18 cellular contexts compared by ENCODE assay signal in genomic region chr2:112255875-112256274, GRCh38. TPM values are rescaled to one million over a fixed set of nuclear protein-coding genes. Genes with fewer than 3 reads are reported as not detected.
DNase-seq lines count a peak whose midpoint lies in the region; ATAC-seq and TF ChIP-seq lines count a peak whose summit lies in the region.
"Had no signal": no experiment of that assay in that cellular context is flagged by ENCODE, and none has a peak within 500 bp of the region (broad histone marks: within the 10 kb centered on the region; RNA-seq: fewer than 3 reads in every experiment).

No MANE protein-coding gene starts in this region.

- no peak for ATAC-seq in activated CD8-positive, alpha-beta T cell treated with anti-CD3 and anti-CD28 coated beads, Interleukin-2, amount 10 ng/mL, durations not matched to agents 7 days and 5 days
- ATAC-seq in activated CD8-positive, alpha-beta T cell treated with anti-CD3 and anti-CD28 coated beads for 36 hours, result no peak
- ATAC-seq in GM19324 (IDR thresholded peaks at IDR 0.05; ENCODE audit: low FRiP score, unreplicated experiment), result no peak

- H3K36me3 Mint-ChIP-seq in activated CD8-positive, alpha-beta T cell treated with anti-CD3 and anti-CD28 coated beads, Interleukin-2, amount 10 ng/mL, durations not matched to agents 7 days and 5 days (ENCODE audit: low read depth), result peaks cover 10% of the 10 kb centered on the region
- H3K36me3 Mint-ChIP-seq in activated CD8-positive, alpha-beta T cell treated with anti-CD3 and anti-CD28 coated beads for 36 hours (ENCODE audit: low read depth), result peaks cover 10% of the 10 kb centered on the region
- H3K36me3 Mint-ChIP-seq in neural progenitor cell, result no peaks in the 10 kb centered on the region

- H3K9ac ChIP-seq in SU-DHL-6 (ENCODE audit: low read length) (0 out of 2 replicates have a peak overlapping the region, but pooled peaks have one; percentile 81), neural progenitor cell (no peak overlapping the region)

- no peak overlapping the region for H3K4me3 ChIP-seq in SU-DHL-6 (ENCODE audit: insufficient read depth, low read length, poor library complexity, severe bottlenecking)
- no peak overlapping the region for H3K4me3 ChIP-seq in neural progenitor cell

- H3K4me1 Mint-ChIP-seq in activated CD8-positive, alpha-beta T cell treated with anti-CD3 and anti-CD28 coated beads, Interleukin-2, amount 10 ng/mL, durations not matched to agents 7 days and 5 days (ENCODE audit: low read depth), result peaks cover 30% of the 10 kb centered on the region
- H3K4me1 Mint-ChIP-seq in activated CD8-positive, alpha-beta T cell treated with anti-CD3 and anti-CD28 coated beads for 36 hours (ENCODE audit: low read depth), result peaks cover 34% of the 10 kb centered on the region
- peaks cover 18% of the 10 kb centered on the region for H3K4me1 Mint-ChIP-seq in neural progenitor cell

- no peaks in the 10 kb centered on the region for H3K27me3 ChIP-seq in SU-DHL-6 (ENCODE audit: low read length)
- no peaks in the 10 kb centered on the region for H3K27me3 ChIP-seq in neural progenitor cell
- H3K27me3 ChIP-seq: breast epithelium, ovary, spleen had no signal

- H3K36me3 ChIP-seq in SU-DHL-6 (ENCODE audit: low read length) (no peaks in the 10 kb centered on the region), neural progenitor cell (no peaks in the 10 kb centered on the region)
- H3K36me3 ChIP-seq: breast epithelium, ovary, spleen had no signal

- DNase-seq in activated CD8-positive, alpha-beta T cell treated with anti-CD3 and anti-CD28 coated beads, Interleukin-2, amount 10 ng/mL, durations not matched to agents 7 days and 5 days, result no peak
- DNase-seq in activated CD8-positive, alpha-beta T cell treated with anti-CD3 and anti-CD28 coated beads for 36 hours, result no peak
- DNase-seq in KBM-7, result peak; percentile 72
- no peak for DNase-seq in neural progenitor cell (ENCODE audit: low spot score)
- no peak for DNase-seq in GOT3 (lab: John Stamatoyannopoulos, UW)
- no peak for DNase-seq in activated T-cell treated with anti-CD3 and anti-CD28 coated beads for 4 hours
- DNase-seq: activated CD4-positive, alpha-beta T cell treated with anti-CD3 and anti-CD28 coated beads, Interleukin-2, amount 50 U/mL, for 48 hours; activated gamma-delta T cell treated with Interleukin-2 at 50 U/mL for 16 hours; DMS53; mesendoderm; NCI-H1092; ovary; substantia nigra had no signal

- H3K27ac ChIP-seq in SU-DHL-6 (ENCODE audit: low read depth, low read length) (no peak overlapping the region), neural progenitor cell (no peak overlapping the region)

- H3K4me3 Mint-ChIP-seq in activated CD8-positive, alpha-beta T cell treated with anti-CD3 and anti-CD28 coated beads, Interleukin-2, amount 10 ng/mL, durations not matched to agents 7 days and 5 days, result peak overlapping the region; percentile 81
- no peak overlapping the region for H3K4me3 Mint-ChIP-seq in activated CD8-positive, alpha-beta T cell treated with anti-CD3 and anti-CD28 coated beads for 36 hours
- peak overlapping the region; percentile 17 for H3K4me3 Mint-ChIP-seq in neural progenitor cell

- no peaks in the 10 kb centered on the region for H4K20me1 ChIP-seq in SU-DHL-6 (ENCODE audit: low read depth, low read length)
- no peaks in the 10 kb centered on the region for H4K20me1 ChIP-seq in neural progenitor cell (ENCODE audit: low read depth)

- no peak overlapping the region for H3K27ac Mint-ChIP-seq in activated CD8-positive, alpha-beta T cell treated with anti-CD3 and anti-CD28 coated beads, Interleukin-2, amount 10 ng/mL, durations not matched to agents 7 days and 5 days
- no peak overlapping the region for H3K27ac Mint-ChIP-seq in activated CD8-positive, alpha-beta T cell treated with anti-CD3 and anti-CD28 coated beads for 36 hours
- H3K27ac Mint-ChIP-seq in neural progenitor cell, result no peak overlapping the region
- H3K27ac Mint-ChIP-seq: T-helper 2 cell treated with Interferon-gamma antibody and Interleukin-4, amounts not matched to agents 5 μg/mL and 100 μg/mL, for 36 hours had no signal

- H3F3A ChIP-seq in SU-DHL-6 (ENCODE audit: insufficient read depth) (no peaks in the 10 kb centered on the region), neural progenitor cell (ENCODE audit: low read depth) (peaks cover 9% of the 10 kb centered on the region)

- no peaks in the 10 kb centered on the region for H3K9me3 Mint-ChIP-seq in activated CD8-positive, alpha-beta T cell treated with anti-CD3 and anti-CD28 coated beads, Interleukin-2, amount 10 ng/mL, durations not matched to agents 7 days and 5 days (ENCODE audit: insufficient read depth)
- no peaks in the 10 kb centered on the region for H3K9me3 Mint-ChIP-seq in activated CD8-positive, alpha-beta T cell treated with anti-CD3 and anti-CD28 coated beads for 36 hours
- H3K9me3 Mint-ChIP-seq in neural progenitor cell, result no peaks in the 10 kb centered on the region
- H3K9me3 Mint-ChIP-seq: T-helper 2 cell treated with Interferon-gamma antibody and Interleukin-4, amounts not matched to agents 5 μg/mL and 100 μg/mL, for 36 hours had no signal

- H3K79me2 ChIP-seq in SU-DHL-6 (ENCODE audit: insufficient read depth, low read length) (peaks cover 38% of the 10 kb centered on the region), neural progenitor cell (ENCODE audit: low read depth) (peaks cover 27% of the 10 kb centered on the region)

- no peaks in the 10 kb centered on the region for H3K27me3 Mint-ChIP-seq in activated CD8-positive, alpha-beta T cell treated with anti-CD3 and anti-CD28 coated beads, Interleukin-2, amount 10 ng/mL, durations not matched to agents 7 days and 5 days (ENCODE audit: low read depth)
- H3K27me3 Mint-ChIP-seq in activated CD8-positive, alpha-beta T cell treated with anti-CD3 and anti-CD28 coated beads for 36 hours, result no peaks in the 10 kb centered on the region
- peaks cover 4% of the 10 kb centered on the region for H3K27me3 Mint-ChIP-seq in neural progenitor cell (ENCODE audit: insufficient read depth, low read depth)

- H3K9me3 ChIP-seq in SU-DHL-6 (ENCODE audit: insufficient read depth, low read length) (no peaks in the 10 kb centered on the region), neural progenitor cell (ENCODE audit: low read depth) (no peaks in the 10 kb centered on the region)
- H3K9me3 ChIP-seq: breast epithelium, ovary, spleen had no signal

- no peak for TF ChIP-seq CTCF in activated CD8-positive, alpha-beta T cell treated with anti-CD3 and anti-CD28 coated beads for 36 hours (IDR thresholded peaks at IDR 0.05)
- TF ChIP-seq CTCF in SU-DHL-6 (IDR thresholded peaks at IDR 0.05; ENCODE audit: insufficient read depth, low read length, poor library complexity, severe bottlenecking) (no peak), neural progenitor cell (IDR thresholded peaks at IDR 0.05) (no peak)

- CTCF ChIA-PET in activated CD8-positive, alpha-beta T cell treated with anti-CD3 and anti-CD28 coated beads, Interleukin-2, amount 10 ng/mL, durations not matched to agents 7 days and 5 days (lab: Charles Lee), result interaction anchor here (0.7 to 4.4 kb wide), 3 partner anchors 134 to 225 kb away, joined by 3 to 29 read pairs (median 5); partner anchors contain the start of gene TMEM87B
- CTCF ChIA-PET in activated CD8-positive, alpha-beta T cell treated with anti-CD3 and anti-CD28 coated beads for 36 hours (lab: Charles Lee), result interaction anchor here (0.5 to 1.2 kb wide), 3 partner anchors 15 to 137 kb away, joined by 3 read pairs; no protein-coding TSS in a partner anchor

- H3K4me1 ChIP-seq in neural progenitor cell, result peaks cover 7% of the 10 kb centered on the region

- H3K9me2 ChIP-seq in SU-DHL-6 (replicated peaks; ENCODE audit: insufficient read depth, low read length), result no peaks in the 10 kb centered on the region

- in situ Hi-C loops in KBM-7 (cut with MboI; ENCODE audit: low pct_unique_long_range_greater_than_20kb, low sequenced_read_pairs), result no loop called here

- no peak overlapping the region for H2AFZ ChIP-seq in SU-DHL-6 (ENCODE audit: low read depth, low read length, severe bottlenecking)
- H2AFZ ChIP-seq in neural progenitor cell (replicated peaks), result no peak overlapping the region

- POLR2A ChIA-PET in activated CD8-positive, alpha-beta T cell treated with anti-CD3 and anti-CD28 coated beads, Interleukin-2, amount 10 ng/mL, durations not matched to agents 7 days and 5 days (lab: Charles Lee), result no interaction called here
- POLR2A ChIA-PET in activated CD8-positive, alpha-beta T cell treated with anti-CD3 and anti-CD28 coated beads for 36 hours (lab: Charles Lee), result interaction anchor here (1.0 to 3.3 kb wide), 5 partner anchors 13 to 100 kb away, joined by 3 to 14 read pairs (median 8); no protein-coding TSS in a partner anchor

- intact Hi-C loops in activated CD8-positive, alpha-beta T cell treated with anti-CD3 and anti-CD28 coated beads for 36 hours (cut with micrococcal nuclease), result loop anchor here (5.0 to 10.0 kb wide), 3 partner anchors 131 to 201 kb away; partner anchors contain the start of genes RGPD8 and TMEM87B

- peak overlapping the region; percentile 88 for H3K4me2 ChIP-seq in SU-DHL-6 (ENCODE audit: low read depth, low read length, poor library complexity, severe bottlenecking)
- H3K4me2 ChIP-seq in neural progenitor cell, result no peak overlapping the region

RNA-seq across cellular contexts. Expression of gene ZC3H8, which starts 1.0 kb away (rescaled TPM):
- 10 to 100 TPM; 13.0 to 16.0 TPM for total RNA-seq in activated CD8-positive, alpha-beta T cell treated with anti-CD3 and anti-CD28 coated beads, Interleukin-2, amount 10 ng/mL, durations not matched to agents 7 days and 5 days
- total RNA-seq in activated CD8-positive, alpha-beta T cell treated with anti-CD3 and anti-CD28 coated beads for 36 hours, result 10 to 100 TPM; 16.7 to 22.1 TPM
- 14.2 and 20.3 TPM in 2 replicates for total RNA-seq in neural progenitor cell (ENCODE audit: low replicate concordance)

RNA-seq across cellular contexts. Expression of gene ZC3H6, which starts 19.5 kb away (rescaled TPM):
- 1 to 10 TPM; 8.4 to 9.0 TPM for total RNA-seq in activated CD8-positive, alpha-beta T cell treated with anti-CD3 and anti-CD28 coated beads, Interleukin-2, amount 10 ng/mL, durations not matched to agents 7 days and 5 days
- total RNA-seq in activated CD8-positive, alpha-beta T cell treated with anti-CD3 and anti-CD28 coated beads for 36 hours, result 10 to 100 TPM; 16.9 to 17.6 TPM
- 16.0 and 21.7 TPM in 2 replicates for total RNA-seq in neural progenitor cell (ENCODE audit: low replicate concordance)
